ENCODE assay signal across 16 cellular contexts in the genomic region with DNA sequence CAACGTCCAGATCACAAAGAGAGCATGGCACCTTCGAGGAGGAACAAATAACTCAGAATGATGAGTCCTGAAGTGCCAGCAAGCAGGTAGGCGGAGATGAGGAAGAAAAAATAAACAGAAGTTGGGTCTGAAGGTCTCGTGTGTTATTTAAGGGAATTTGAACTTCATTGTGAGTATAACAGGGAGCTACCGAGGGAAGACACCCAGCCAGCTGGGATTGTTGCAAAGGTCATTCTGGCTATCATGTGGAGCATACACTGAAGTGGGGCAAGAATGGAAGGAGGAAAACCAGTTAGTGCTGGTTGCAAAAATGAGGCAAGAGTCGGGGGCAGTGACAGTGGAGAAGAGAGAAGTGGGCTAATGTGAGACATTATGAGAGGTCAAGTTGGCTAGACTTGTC.
"Had no signal": no experiment of that assay in that cellular context is flagged by ENCODE, and none has a peak within 500 bp of the region (broad histone marks: within the 10 kb centered on the region; RNA-seq: fewer than 3 reads in every experiment).

No MANE protein-coding gene starts in this region.

- H3K9me3 Mint-ChIP-seq: activated B cell treated with CpG ODN at 0.5 μM for 24 hours; activated CD8-positive, alpha-beta T cell treated with anti-CD3 and anti-CD28 coated beads for 36 hours; activated T-cell treated with anti-CD3 and anti-CD28 coated beads, Interleukin-2, amount 50 U/mL, for 4 hours; neural crest cell had no signal

- H3K36me3 ChIP-seq: colonic mucosa, lower lobe of right lung had no signal

- H3K27ac Mint-ChIP-seq: activated B cell treated with CpG ODN at 0.5 μM for 24 hours; activated CD8-positive, alpha-beta T cell treated with anti-CD3 and anti-CD28 coated beads for 36 hours; activated naive CD4-positive, alpha-beta T cell treated with anti-CD3 and anti-CD28 coated beads, Interleukin-2, amount 50 U/mL, for 72 hours had no signal

- H3K4me1 ChIP-seq: body of pancreas, colonic mucosa had no signal

- H3K36me3 Mint-ChIP-seq: activated naive CD4-positive, alpha-beta T cell treated with anti-CD3 and anti-CD28 coated beads, Interleukin-2, amount 50 U/mL, for 72 hours had no signal

- ATAC-seq: activated CD8-positive, alpha-beta T cell treated with anti-CD3 and anti-CD28 coated beads for 36 hours; activated naive CD4-positive, alpha-beta T cell treated with anti-CD3 and anti-CD28 coated beads, Interleukin-2, amount 50 U/mL, for 72 hours; activated T-cell treated with anti-CD3 and anti-CD28 coated beads, Interleukin-2, amount 50 U/mL, for 4 hours; body of pancreas; lower lobe of right lung had no signal

- H3K4me3 Mint-ChIP-seq: activated B cell treated with CpG ODN at 0.5 μM for 24 hours; activated CD8-positive, alpha-beta T cell treated with anti-CD3 and anti-CD28 coated beads for 36 hours; activated T-cell treated with anti-CD3 and anti-CD28 coated beads, Interleukin-2, amount 50 U/mL, for 4 hours; neural crest cell had no signal

- DNase-seq: activated B cell treated with CpG ODN at 0.5 μM for 24 hours; activated CD4-positive, alpha-beta T cell treated with anti-CD3 and anti-CD28 coated beads for 48 hours; activated CD8-positive, alpha-beta T cell treated with anti-CD3 and anti-CD28 coated beads for 36 hours; activated effector memory CD4-positive, alpha-beta T cell treated with Interleukin-2 at 50 U/mL for 16 hours; activated T-cell treated with anti-CD3 and anti-CD28 coated beads, Interleukin-2, amount 50 U/mL, for 4 hours; amniotic stem cell; body of pancreas; central memory CD4-positive, alpha-beta T cell; colonic mucosa; effector CD4-positive, alpha-beta T cell; foreskin fibroblast; lower lobe of right lung; stimulated activated CD4-positive, alpha-beta T cell treated with anti-CD3 and anti-CD28 coated beads, Interleukin-4, amount 100 ng/mL, for 24 hours; stimulated activated naive CD4-positive, alpha-beta T cell had no signal

- H3K27ac ChIP-seq: body of pancreas, colonic mucosa, lower lobe of right lung had no signal

- H3K4me3 ChIP-seq: body of pancreas, colonic mucosa, lower lobe of right lung had no signal

- H3K27me3 ChIP-seq: body of pancreas, colonic mucosa had no signal

- H3K9me3 ChIP-seq: body of pancreas, colonic mucosa, lower lobe of right lung had no signal

- H3K27me3 Mint-ChIP-seq: activated B cell treated with CpG ODN at 0.5 μM for 24 hours; activated CD8-positive, alpha-beta T cell treated with anti-CD3 and anti-CD28 coated beads for 36 hours had no signal
